12 cellular contexts compared by ENCODE assay signal in the genomic region with DNA sequence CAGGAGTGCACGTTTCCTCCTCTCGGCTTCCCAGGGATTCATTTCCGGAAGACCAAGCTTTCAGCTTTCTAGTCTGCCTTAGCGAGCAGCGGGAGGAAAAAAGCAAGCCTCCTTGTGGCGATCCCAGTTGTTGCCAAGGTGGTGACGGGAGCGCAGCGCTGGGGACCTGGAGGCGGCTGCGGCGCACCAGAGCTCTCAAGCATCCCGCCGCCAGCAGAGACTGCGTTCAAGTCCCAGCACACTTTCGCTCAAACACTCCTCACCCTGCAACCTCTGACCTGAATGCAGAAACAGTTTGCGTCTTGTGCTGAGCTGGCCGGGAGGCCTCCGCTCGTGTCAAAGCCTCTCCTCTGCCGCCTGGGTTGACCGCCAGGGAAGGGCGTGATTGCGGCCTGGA. TPM values are rescaled to one million over a fixed set of nuclear protein-coding genes. Genes with fewer than 3 reads are reported as not detected.
DNase-seq lines count a peak whose midpoint lies in the region; ATAC-seq and TF ChIP-seq lines count a peak whose summit lies in the region.
"Had no signal": no experiment of that assay in that cellular context is flagged by ENCODE, and none has a peak within 500 bp of the region (broad histone marks: within the 10 kb centered on the region; RNA-seq: fewer than 3 reads in every experiment).

No MANE protein-coding gene starts in this region.

- no peaks in the 10 kb centered on the region; the same call in 1 of the 2 replicates for H3K36me3 Mint-ChIP-seq in HFFc6 (ENCODE audit: low read depth)
- H3K36me3 Mint-ChIP-seq in activated CD4-positive, alpha-beta T cell treated with anti-CD3 and anti-CD28 coated beads for 36 hours (ENCODE audit: low read depth): no peaks in the 10 kb centered on the region

- no peak overlapping the region for H3K27ac Mint-ChIP-seq in HFFc6
- no peak overlapping the region for H3K27ac Mint-ChIP-seq in activated CD4-positive, alpha-beta T cell treated with anti-CD3 and anti-CD28 coated beads for 36 hours

- no peak for ATAC-seq in activated CD4-positive, alpha-beta T cell treated with anti-CD3 and anti-CD28 coated beads for 36 hours
- no peak for ATAC-seq in HG03442 (IDR thresholded peaks at IDR 0.05; ENCODE audit: unreplicated experiment)

- CTCF ChIA-PET in activated CD4-positive, alpha-beta T cell treated with anti-CD3 and anti-CD28 coated beads for 36 hours (lab: Charles Lee): interaction anchor here (0.7 to 3.8 kb wide), 4 partner anchors 29 to 435 kb away, joined by 3 to 20 read pairs (median 4); no protein-coding TSS in a partner anchor

- in situ Hi-C loops in astrocyte of the spinal cord (cut with HindIII; ENCODE audit: low sequenced_read_pairs): no loop called here

- POLR2A ChIA-PET in activated CD4-positive, alpha-beta T cell treated with anti-CD3 and anti-CD28 coated beads for 36 hours (lab: Charles Lee): no interaction called here

- peaks cover 64% of the 10 kb centered on the region for H3K27me3 Mint-ChIP-seq in HFFc6 (ENCODE audit: insufficient read depth)
- H3K27me3 Mint-ChIP-seq in activated CD4-positive, alpha-beta T cell treated with anti-CD3 and anti-CD28 coated beads for 36 hours: peaks cover 72% of the 10 kb centered on the region

- peaks cover 6% of the 10 kb centered on the region; the same call in 1 of the 2 replicates for H3K9me3 Mint-ChIP-seq in HFFc6
- no peaks in the 10 kb centered on the region for H3K9me3 Mint-ChIP-seq in activated CD4-positive, alpha-beta T cell treated with anti-CD3 and anti-CD28 coated beads for 36 hours (ENCODE audit: low read depth)

- DNase-seq in AG09309 (ENCODE audit: low read depth) (no peak), HFFc6 (peak; percentile 1), astrocyte of the spinal cord (ENCODE audit: low read depth, low spot score) (no peak), islet precursor cell (peak; percentile 88), posterior cingulate gyrus (no peak), cerebellar nuclear complex (lab: John Stamatoyannopoulos, UW) (no peak)
- DNase-seq in activated CD4-positive, alpha-beta T cell treated with anti-CD3 and anti-CD28 coated beads for 36 hours: no peak
- DNase-seq: effector CD8-positive, alpha-beta T cell; midbrain; stimulated activated CD4-positive, alpha-beta T cell treated with anti-CD3 and anti-CD28 coated beads, Interleukin-4, amount 100 ng/mL, for 1 hour; SW 1271 had no signal

- no peaks in the 10 kb centered on the region for H3K4me1 Mint-ChIP-seq in HFFc6 (ENCODE audit: low read depth)
- peaks cover 12% of the 10 kb centered on the region for H3K4me1 Mint-ChIP-seq in activated CD4-positive, alpha-beta T cell treated with anti-CD3 and anti-CD28 coated beads for 36 hours

- TF ChIP-seq CTCF in AG09309 (IDR thresholded peaks at IDR 0.05; ENCODE audit: control insufficient read depth, insufficient read depth, low read depth, low read length, missing control alignments) (peak; percentile 22), HFFc6 (IDR thresholded peaks at IDR 0.05) (peak; percentile 42), astrocyte of the spinal cord (IDR thresholded peaks at IDR 0.05; ENCODE audit: low read depth, low read length) (peak; percentile 17)

- H3K4me3 ChIP-seq in AG09309 (ENCODE audit: control insufficient read depth, low read depth, low read length) (no peak overlapping the region), astrocyte of the spinal cord (ENCODE audit: low read depth, low read length) (no peak overlapping the region)

- intact Hi-C loops in activated CD4-positive, alpha-beta T cell treated with anti-CD3 and anti-CD28 coated beads for 36 hours (cut with DNase I, micrococcal nuclease): loop anchor here in 1 of 2 experiments (5.0 kb wide), 1 partner anchor 180 kb away; no protein-coding TSS in a partner anchor
- intact Hi-C loops in posterior cingulate gyrus (cut with DNase I): no loop called here

- no peak overlapping the region for H3K4me3 Mint-ChIP-seq in HFFc6
- no peak overlapping the region for H3K4me3 Mint-ChIP-seq in activated CD4-positive, alpha-beta T cell treated with anti-CD3 and anti-CD28 coated beads for 36 hours

RNA-seq across cellular contexts. Expression of a gene that starts 4.9 kb away (rescaled TPM):
- total RNA-seq in HFFc6 (2021; fragmentation: NEBNext Ultra II Directional; extraction: Animal tissue kit (Norgen Biotek cat#: 25700)): not detected
- not detected for total RNA-seq in activated CD4-positive, alpha-beta T cell treated with anti-CD3 and anti-CD28 coated beads for 36 hours

Comparison
In these comparisons a context has a peak if more than half of its experiments do, and no peak if none do; other contexts are left out.
1. DNase-seq: peak in HFFc6 (single experiment) and islet precursor cell (single experiment); none in AG09309 (single experiment), astrocyte of the spinal cord (single experiment), activated CD4-positive, alpha-beta T cell treated with anti-CD3 and anti-CD28 coated beads for 36 hours (single experiment), posterior cingulate gyrus (0 of 10) and cerebellar nuclear complex (0 of 2).
2. Peak in every context shown above with its lines, with median percentiles within 50 percentile points of each other: CTCF ChIP-seq.